Comparison of ENCODE assay signal across 8 cellular contexts in genomic region chr3:172717493-172718088, GRCh38. TPM values are rescaled to one million over a fixed set of nuclear protein-coding genes. Genes with fewer than 3 reads are reported as not detected.
DNase-seq lines count a peak whose midpoint lies in the region; ATAC-seq and TF ChIP-seq lines count a peak whose summit lies in the region.

No MANE protein-coding gene starts in this region.

- no peak overlapping the region for H3K4me3 ChIP-seq in right lobe of liver

- no peaks in the 10 kb centered on the region for H3K4me1 ChIP-seq in right lobe of liver

- H3K9me3 ChIP-seq in right lobe of liver = no peaks in the 10 kb centered on the region

- intact Hi-C loops in right lobe of liver (cut with DNase I) = no loop called here

- WGBS in right lobe of liver (ENCODE audit: insufficient coverage, low coverage, low lambda C conversion rate, missing lambda C conversion rate) = 49% methylated on average over 4 of the region's 4 CpGs

- H3K27ac ChIP-seq in right lobe of liver = no peak overlapping the region

- no peaks in the 10 kb centered on the region for H3K27me3 ChIP-seq in right lobe of liver

- DNase-seq in ELR (ENCODE audit: low read depth) (peak; percentile 49), SW480 (ENCODE audit: low spot score) (peak; percentile 35), right lobe of liver (no peak), SK-N-DZ (ENCODE audit: low spot score) (no peak), dedifferentiated amniotic fluid mesenchymal stem cell (ENCODE audit: extremely low spot score) (no peak), NCI-H2171 treated with DMSO at 0.1 percent for 48 hours (lab: John Stamatoyannopoulos, UW) (no peak)

- H3K36me3 ChIP-seq in right lobe of liver = no peaks in the 10 kb centered on the region

- no peak for TF ChIP-seq POLR2A in right lobe of liver (IDR thresholded peaks at IDR 0.05)

- ATAC-seq in HG03469 (IDR thresholded peaks at IDR 0.05; ENCODE audit: unreplicated experiment) (peak; percentile 46), right lobe of liver (peak in 2 of 4 donors; percentile 50 to 52), GM21717 (IDR thresholded peaks at IDR 0.05; ENCODE audit: unreplicated experiment) (no peak)

- TF ChIP-seq CTCF in right lobe of liver (IDR thresholded peaks at IDR 0.05) = peak; percentile 26 to 41 (median 32)

RNA-seq across cellular contexts. Expression of gene NCEH1, which starts 6.7 kb away (rescaled TPM):
- 10 to 100 TPM in 1 of 6 experiments, 1 to 10 TPM in 5; 1.5 to 13.0 (median 4.3) TPM for total RNA-seq in right lobe of liver
- 1.8 and 2.1 TPM in 2 replicates for polyA plus RNA-seq in SK-N-DZ (2014; cell fraction: cytosol; rRNA removed)
- polyA plus RNA-seq in SK-N-DZ (2014; cell fraction: nucleus; rRNA removed) = 0.49 and 1.7 TPM in 2 replicates

RNA-seq across cellular contexts. Expression of gene ECT2, which starts 32.9 kb away (rescaled TPM):
- total RNA-seq in right lobe of liver = 1 to 10 TPM; 1.5 to 7.8 (median 3.8) TPM
- 105 and 120 TPM in 2 replicates for polyA plus RNA-seq in SK-N-DZ (2014; cell fraction: cytosol; rRNA removed)
- 104 and 108 TPM in 2 replicates for polyA plus RNA-seq in SK-N-DZ (2014; cell fraction: nucleus; rRNA removed)

Comparison
In these comparisons a context has a peak if more than half of its experiments do, and no peak if none do; other contexts are left out.
1. DNase-seq: peak in ELR (single experiment) and SW480 (single experiment); none in right lobe of liver (0 of 3), SK-N-DZ (single experiment), dedifferentiated amniotic fluid mesenchymal stem cell (single experiment) and NCI-H2171 treated with DMSO at 0.1 percent for 48 hours (single experiment).